Comparison of ENCODE assay signal across 14 cellular contexts in the genomic region with DNA sequence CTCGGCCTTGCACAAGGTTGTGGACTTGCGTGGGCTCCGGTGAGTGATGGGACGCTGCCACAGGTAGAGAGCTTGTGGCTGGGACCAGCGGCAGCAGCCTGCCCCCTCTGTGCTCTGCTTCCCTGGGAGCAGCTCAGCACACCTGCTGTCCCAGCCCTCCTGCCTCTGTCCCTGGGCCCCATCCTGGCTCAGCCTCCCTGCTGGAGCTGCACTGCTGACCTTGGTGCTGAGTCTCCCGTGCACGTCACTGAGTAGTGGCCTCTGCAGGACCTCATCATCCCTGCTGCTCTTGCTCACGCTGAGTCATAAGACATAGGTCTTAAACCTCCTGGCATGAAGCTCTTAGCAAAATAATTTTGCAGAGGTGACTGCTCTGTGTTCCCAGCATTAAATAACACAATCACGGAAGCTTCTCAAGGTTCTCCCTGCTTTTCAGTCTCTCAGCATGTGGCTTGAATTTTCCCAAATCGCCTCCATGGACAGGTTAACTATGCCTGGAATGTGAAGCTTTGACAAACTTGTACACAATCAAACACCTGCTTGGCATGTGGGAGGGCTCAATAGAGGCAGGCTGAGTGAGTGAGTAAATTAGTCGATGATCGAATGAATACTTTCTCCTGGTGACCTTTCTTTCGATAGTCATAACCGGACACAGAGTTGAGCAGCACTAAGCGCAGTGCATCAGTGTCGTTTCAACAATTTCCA.
DNase-seq lines count a peak whose midpoint lies in the region; FAIRE-seq and TF ChIP-seq lines count a peak whose summit lies in the region.
"Had no signal": no experiment of that assay in that cellular context is flagged by ENCODE, and none has a peak within 500 bp of the region (broad histone marks: within the 10 kb centered on the region; RNA-seq: fewer than 3 reads in every experiment).

No MANE protein-coding gene starts in this region.

- intact Hi-C loops in kidney (cut with DNase I) (no loop called here), Calu3 (cut with micrococcal nuclease; ENCODE audit: unreplicated experiment) (no loop called here)
- intact Hi-C loops in activated CD4-positive, alpha-beta memory T cell treated with anti-CD3 and anti-CD28 coated beads for 36 hours (cut with micrococcal nuclease), result no loop called here

- no peaks in the 10 kb centered on the region for H3K4me1 ChIP-seq in kidney (ENCODE audit: control insufficient read depth in 1 of 2, insufficient read depth in 1 of 2, low read depth in 1 of 2, low read length in 2 of 2)
- H3K4me1 ChIP-seq: colonic mucosa, gastroesophageal sphincter had no signal

- POLR2A ChIA-PET in activated CD4-positive, alpha-beta memory T cell treated with anti-CD3 and anti-CD28 coated beads for 36 hours (lab: Charles Lee), result no interaction called here

- BruUV-seq in Calu3 (replicated peaks; lab: Mats Ljungman, UMichigan), result no TSS peak

- peak; percentile 61 for DNase-seq in A172 (ENCODE audit: low spot score)
- peak; percentile 66 for DNase-seq in HK-2 (ENCODE audit: unreplicated experiment)
- peak; percentile 79 for DNase-seq in brain microvascular endothelial cell
- peak; percentile 75 for DNase-seq in kidney
- no peak for DNase-seq in stimulated activated naive CD4-positive, alpha-beta T cell (lab: John Stamatoyannopoulos, UW)
- no peak for DNase-seq in activated naive CD8-positive, alpha-beta T cell treated with anti-CD3 and anti-CD28 coated beads for 36 hours
- DNase-seq in activated CD4-positive, alpha-beta memory T cell treated with anti-CD3 and anti-CD28 coated beads for 36 hours, result no peak
- DNase-seq in Calu3, result no peak
- DNase-seq: activated CD8-positive, alpha-beta T cell treated with anti-CD3 and anti-CD28 coated beads for 36 hours; activated naive CD4-positive, alpha-beta T cell treated with Interleukin-2 at 50 U/mL for 16 hours; colonic mucosa; NCI-H1436 treated with DMSO at 0.1 percent for 48 hours had no signal

- peaks cover 4% of the 10 kb centered on the region for H3K27me3 Mint-ChIP-seq in activated naive CD8-positive, alpha-beta T cell treated with anti-CD3 and anti-CD28 coated beads for 36 hours
- H3K27me3 Mint-ChIP-seq in activated CD4-positive, alpha-beta memory T cell treated with anti-CD3 and anti-CD28 coated beads for 36 hours, result no peaks in the 10 kb centered on the region
- H3K27me3 Mint-ChIP-seq in Calu3 (ENCODE audit: unreplicated experiment), result peaks cover 59% of the 10 kb centered on the region

- H3K4me3 ChIP-seq in brain microvascular endothelial cell (ENCODE audit: low read depth, low read length), result no peak overlapping the region
- no peak overlapping the region for H3K4me3 ChIP-seq in kidney (ENCODE audit: low read length in 2 of 2)
- H3K4me3 ChIP-seq: colonic mucosa, gastroesophageal sphincter had no signal

- H3K36me3 ChIP-seq in brain microvascular endothelial cell (replicated peaks), result no peaks in the 10 kb centered on the region
- no peaks in the 10 kb centered on the region for H3K36me3 ChIP-seq in kidney (ENCODE audit: control insufficient read depth in 1 of 2, insufficient read depth in 2 of 2, low read length in 2 of 2)
- H3K36me3 ChIP-seq: colonic mucosa, gastroesophageal sphincter had no signal

- H3K27ac ChIP-seq in brain microvascular endothelial cell (no peak overlapping the region), kidney (ENCODE audit: low read depth in 2 of 2, low read length in 2 of 2) (no peak overlapping the region)
- H3K27ac ChIP-seq: colonic mucosa, gastroesophageal sphincter had no signal

- H3K9me3 Mint-ChIP-seq in activated naive CD8-positive, alpha-beta T cell treated with anti-CD3 and anti-CD28 coated beads for 36 hours, result no peaks in the 10 kb centered on the region
- no peaks in the 10 kb centered on the region for H3K9me3 Mint-ChIP-seq in activated CD4-positive, alpha-beta memory T cell treated with anti-CD3 and anti-CD28 coated beads for 36 hours
- no peaks in the 10 kb centered on the region for H3K9me3 Mint-ChIP-seq in Calu3 (ENCODE audit: low read depth, unreplicated experiment)
- H3K9me3 Mint-ChIP-seq: activated CD8-positive, alpha-beta T cell treated with anti-CD3 and anti-CD28 coated beads for 36 hours had no signal

- in situ Hi-C loops in brain microvascular endothelial cell (cut with HindIII; ENCODE audit: low pct_ligation_motif_present, low sequenced_read_pairs), result no loop called here

- no peaks in the 10 kb centered on the region for H3K36me3 Mint-ChIP-seq in activated naive CD8-positive, alpha-beta T cell treated with anti-CD3 and anti-CD28 coated beads for 36 hours
- no peaks in the 10 kb centered on the region for H3K36me3 Mint-ChIP-seq in activated CD4-positive, alpha-beta memory T cell treated with anti-CD3 and anti-CD28 coated beads for 36 hours
- H3K36me3 Mint-ChIP-seq in Calu3 (ENCODE audit: insufficient read depth, unreplicated experiment), result no peaks in the 10 kb centered on the region

- no peaks in the 10 kb centered on the region for H3K4me1 Mint-ChIP-seq in activated naive CD8-positive, alpha-beta T cell treated with anti-CD3 and anti-CD28 coated beads for 36 hours
- no peaks in the 10 kb centered on the region for H3K4me1 Mint-ChIP-seq in activated CD4-positive, alpha-beta memory T cell treated with anti-CD3 and anti-CD28 coated beads for 36 hours (ENCODE audit: low read depth)
- no peaks in the 10 kb centered on the region for H3K4me1 Mint-ChIP-seq in Calu3 (ENCODE audit: low read depth, unreplicated experiment)

- no peak for FAIRE-seq in kidney (lab: Jason Lieb, UNC)
- FAIRE-seq: HTR-8/SVneo had no signal

- H3K9ac ChIP-seq in kidney (ENCODE audit: low read length in 2 of 2), result no peak overlapping the region

- CTCF ChIA-PET in activated CD4-positive, alpha-beta memory T cell treated with anti-CD3 and anti-CD28 coated beads for 36 hours (lab: Charles Lee), result no interaction called here
- CTCF ChIA-PET in Calu3 (lab: Charles Lee), result interaction anchor here (0.6 kb wide), 1 partner anchor 16 kb away, joined by 4 read pairs; no protein-coding TSS in a partner anchor

- H3K27ac Mint-ChIP-seq in activated naive CD8-positive, alpha-beta T cell treated with anti-CD3 and anti-CD28 coated beads for 36 hours, result no peak overlapping the region
- no peak overlapping the region for H3K27ac Mint-ChIP-seq in activated CD4-positive, alpha-beta memory T cell treated with anti-CD3 and anti-CD28 coated beads for 36 hours
- no peak overlapping the region for H3K27ac Mint-ChIP-seq in Calu3 (ENCODE audit: unreplicated experiment)
- H3K27ac Mint-ChIP-seq: activated CD8-positive, alpha-beta T cell treated with anti-CD3 and anti-CD28 coated beads for 36 hours had no signal

- no peaks in the 10 kb centered on the region for H3K9me3 ChIP-seq in kidney (ENCODE audit: control insufficient read depth in 1 of 2, low read length in 2 of 2)
- H3K9me3 ChIP-seq: colonic mucosa, gastroesophageal sphincter had no signal

- no peak overlapping the region for H3K4me3 Mint-ChIP-seq in activated naive CD8-positive, alpha-beta T cell treated with anti-CD3 and anti-CD28 coated beads for 36 hours
- no peak overlapping the region for H3K4me3 Mint-ChIP-seq in activated CD4-positive, alpha-beta memory T cell treated with anti-CD3 and anti-CD28 coated beads for 36 hours
- no peak overlapping the region for H3K4me3 Mint-ChIP-seq in Calu3 (ENCODE audit: low read depth, unreplicated experiment)
- H3K4me3 Mint-ChIP-seq: activated CD8-positive, alpha-beta T cell treated with anti-CD3 and anti-CD28 coated beads for 36 hours had no signal

- H3K27me3 ChIP-seq in brain microvascular endothelial cell (replicated peaks), result no peaks in the 10 kb centered on the region
- H3K27me3 ChIP-seq: colonic mucosa had no signal

- TF ChIP-seq CTCF in brain microvascular endothelial cell (IDR thresholded peaks at IDR 0.05; ENCODE audit: low read depth, low read length, missing control alignments), result no peak
- no peak for TF ChIP-seq CTCF in kidney (IDR thresholded peaks at IDR 0.05; ENCODE audit: borderline replicate concordance, extremely low read depth, insufficient read depth)
- no peak for TF ChIP-seq CTCF in Calu3 (IDR thresholded peaks at IDR 0.05; ENCODE audit: unreplicated experiment)

Comparison
In these comparisons a context has a peak if more than half of its experiments do, and no peak if none do; other contexts are left out.
1. DNase-seq: peak in A172 (single experiment), HK-2 (single experiment), brain microvascular endothelial cell (single experiment) and kidney (single experiment); none in stimulated activated naive CD4-positive, alpha-beta T cell (0 of 6), activated naive CD8-positive, alpha-beta T cell treated with anti-CD3 and anti-CD28 coated beads for 36 hours (single experiment), activated CD4-positive, alpha-beta memory T cell treated with anti-CD3 and anti-CD28 coated beads for 36 hours (single experiment) and Calu3 (single experiment).